ENCODE assay signal across 31 cellular contexts in genomic region chr4:75717332-75717873, GRCh38.
"Had no signal": no experiment of that assay in that cellular context is flagged by ENCODE, and none has a peak within 500 bp of the region (broad histone marks: within the 10 kb centered on the region; RNA-seq: fewer than 3 reads in every experiment).

No MANE protein-coding gene starts in this region.

- H3K4me3 ChIP-seq: ascending aorta, cardiac muscle cell, Peyer's patch had no signal

- H3K4me3 Mint-ChIP-seq: activated CD8-positive, alpha-beta T cell treated with anti-CD3 and anti-CD28 coated beads for 36 hours; activated naive CD4-positive, alpha-beta T cell treated with anti-CD3 and anti-CD28 coated beads, Interleukin-2, amount 50 U/mL, for 24 hours; activated naive CD8-positive, alpha-beta T cell treated with anti-CD3 and anti-CD28 coated beads, Interleukin-2, amount 10 ng/mL, durations not matched to agents 7 days and 5 days; T-cell; T-helper 17 cell had no signal

- H3K36me3 ChIP-seq: ascending aorta, Peyer's patch had no signal

- ATAC-seq: activated CD8-positive, alpha-beta T cell treated with anti-CD3 and anti-CD28 coated beads for 36 hours; PC-3; SK-N-SH treated with all-trans-retinoic acid at 6 μM for 48 hours; T-cell; T-helper 17 cell had no signal

- DNase-seq: activated CD4-positive, alpha-beta T cell treated with anti-CD3 and anti-CD28 coated beads for 1 hour; activated CD4-positive, alpha-beta T cell treated with anti-CD3 and anti-CD28 coated beads for 48 hours; activated CD4-positive, alpha-beta T cell treated with anti-CD3 and anti-CD28 coated beads, Interleukin-2, amount 50 U/mL, for 4 hours; activated CD4-positive, CD25-positive, alpha-beta regulatory T cell; activated CD8-positive, alpha-beta T cell treated with anti-CD3 and anti-CD28 coated beads for 36 hours; activated gamma-delta T cell; activated naive CD4-positive, alpha-beta T cell treated with Interleukin-2 at 50 U/mL for 16 hours; activated naive CD8-positive, alpha-beta T cell treated with anti-CD3 and anti-CD28 coated beads, Interleukin-2, amount 10 ng/mL, durations not matched to agents 7 days and 5 days; activated T-cell treated with anti-CD3 and anti-CD28 coated beads, Interleukin-2, amount 50 U/mL, for 1 hour; amygdala; MM.1S; MV-4-11; NCI-H1105; NCI-H1417 treated with DMSO at 0.1 percent for 48 hours; NCI-H187 treated with DMSO at 0.1 percent for 48 hours; NCI-H345; NCI-H524 treated with DMSO at 0.1 percent for 48 hours; NK-92 treated with Interleukin-12 subunit alpha and Interleukin-12 subunit beta, amount 100 ng/mL, for 24 hours; PC-3; Peyer's patch; RPMI8226; SHP77 treated with DMSO at 0.1 percent for 48 hours; T-cell; T-helper 17 cell had no signal

- H3K9me3 ChIP-seq: ascending aorta, Peyer's patch had no signal

- H3K27ac ChIP-seq: ascending aorta, cardiac muscle cell, KMS-11, Peyer's patch, VCaP had no signal

- H3K27ac Mint-ChIP-seq: activated CD8-positive, alpha-beta T cell treated with anti-CD3 and anti-CD28 coated beads for 36 hours; activated naive CD4-positive, alpha-beta T cell treated with anti-CD3 and anti-CD28 coated beads, Interleukin-2, amount 50 U/mL, for 24 hours; activated naive CD8-positive, alpha-beta T cell treated with anti-CD3 and anti-CD28 coated beads, Interleukin-2, amount 10 ng/mL, durations not matched to agents 7 days and 5 days; activated T-helper 2 cell treated with anti-CD3 and anti-CD28 coated beads, Interferon-gamma antibody, Interleukin-2, Interleukin-4, amounts not matched to agents 10 μg/mL and 5 μg/mL and 100 μg/mL, durations not matched to agents 14 hours and 24 hours and 36 hours; T-cell had no signal

- H3K27me3 ChIP-seq: ascending aorta, cardiac muscle cell, Peyer's patch had no signal

- H3K9me3 Mint-ChIP-seq: activated CD8-positive, alpha-beta T cell treated with anti-CD3 and anti-CD28 coated beads for 36 hours; activated naive CD4-positive, alpha-beta T cell treated with anti-CD3 and anti-CD28 coated beads, Interleukin-2, amount 50 U/mL, for 24 hours; activated naive CD8-positive, alpha-beta T cell treated with anti-CD3 and anti-CD28 coated beads, Interleukin-2, amount 10 ng/mL, durations not matched to agents 7 days and 5 days; activated T-helper 2 cell treated with anti-CD3 and anti-CD28 coated beads, Interferon-gamma antibody, Interleukin-2, Interleukin-4, amounts not matched to agents 10 μg/mL and 5 μg/mL and 100 μg/mL, durations not matched to agents 14 hours and 24 hours and 36 hours; T-cell had no signal

- H3K4me1 ChIP-seq: Peyer's patch had no signal

- H3K27me3 Mint-ChIP-seq: activated CD8-positive, alpha-beta T cell treated with anti-CD3 and anti-CD28 coated beads for 36 hours; activated naive CD4-positive, alpha-beta T cell treated with anti-CD3 and anti-CD28 coated beads, Interleukin-2, amount 50 U/mL, for 24 hours; activated naive CD8-positive, alpha-beta T cell treated with anti-CD3 and anti-CD28 coated beads, Interleukin-2, amount 10 ng/mL, durations not matched to agents 7 days and 5 days; T-cell; T-helper 17 cell had no signal
